In genomic region chr3:169106662-169107061, GRCh38 we compare ENCODE assay signal across 18 cellular contexts.
DNase-seq lines count a peak whose midpoint lies in the region; ATAC-seq, FAIRE-seq and TF ChIP-seq lines count a peak whose summit lies in the region.
"Had no signal": no experiment of that assay in that cellular context is flagged by ENCODE, and none has a peak within 500 bp of the region (broad histone marks: within the 10 kb centered on the region; RNA-seq: fewer than 3 reads in every experiment).

No MANE protein-coding gene starts in this region.

- H3F3A ChIP-seq in Loucy (ENCODE audit: low read depth) = no peaks in the 10 kb centered on the region

- no peak for FAIRE-seq in K562 (lab: Jason Lieb, UNC)
- FAIRE-seq in keratinocyte (lab: Jason Lieb, UNC) = no peak
- FAIRE-seq: GM12878, GM18507, H1, HTR-8/SVneo had no signal

- no peaks in the 10 kb centered on the region for H3K79me2 ChIP-seq in ACC112 (ENCODE audit: control insufficient read depth, insufficient read depth, low read length, unreplicated experiment)
- H3K79me2 ChIP-seq in Loucy (ENCODE audit: insufficient read depth, low read length) = no peaks in the 10 kb centered on the region
- no peaks in the 10 kb centered on the region for H3K79me2 ChIP-seq in K562 (ENCODE audit: control insufficient read depth, insufficient read depth, low read length)
- no peaks in the 10 kb centered on the region for H3K79me2 ChIP-seq in keratinocyte (ENCODE audit: control insufficient read depth, insufficient read depth, low read length)
- no peaks in the 10 kb centered on the region for H3K79me2 ChIP-seq in OCI-LY7 (ENCODE audit: insufficient read depth, low read depth, low read length)

- no peak overlapping the region for H3K9ac ChIP-seq in Loucy (ENCODE audit: low read depth, low read length, poor library complexity, severe bottlenecking)
- no peak overlapping the region for H3K9ac ChIP-seq in K562 (ENCODE audit: insufficient read depth in 1 of 2, low read depth in 2 of 2, low read length in 2 of 2)
- H3K9ac ChIP-seq in keratinocyte (ENCODE audit: control insufficient read depth, extremely low read depth, insufficient read depth, low read length) = no peak overlapping the region

- CTCF ChIA-PET in K562 (lab: Yijun Ruan, JAX; ENCODE audit: low intra/inter-chr PET ratio) (no interaction called here), OCI-LY7 (lab: Charles Lee; ENCODE audit: unreplicated experiment) (no interaction called here)

- H3K9me3 Mint-ChIP-seq in naive thymus-derived CD8-positive, alpha-beta T cell = peaks cover 0 to 2% (median 0%) of the 10 kb centered on the region in 9 donors
- H3K9me3 Mint-ChIP-seq: HFFc6 had no signal

- H3K4me1 ChIP-seq in ACC112 (ENCODE audit: control insufficient read depth, insufficient read depth, low read length, unreplicated experiment) (peaks cover 56% of the 10 kb centered on the region), Loucy (ENCODE audit: insufficient read depth, low read length, poor library complexity, severe bottlenecking) (peaks cover 45% of the 10 kb centered on the region), K562 (replicated peaks in 1 of 2; ENCODE audit: control insufficient read depth in 2 of 2, insufficient read depth in 2 of 2, low read length in 2 of 2) (no peaks in the 10 kb centered on the region; a peak in 2 of 5 replicates), keratinocyte (ENCODE audit: control insufficient read depth, extremely low read depth, insufficient read depth, low read length) (peaks cover 22% of the 10 kb centered on the region), OCI-LY7 (ENCODE audit: insufficient read depth, low read length, poor library complexity, severe bottlenecking) (no peaks in the 10 kb centered on the region)
- H3K4me1 ChIP-seq: BE2C had no signal

- no peak for TF ChIP-seq RAD21 in K562 (CRISPR knock-in tag; conservative IDR thresholded peaks at IDR 0.05 in 1 of 2, IDR thresholded peaks at IDR 0.05 in 1 of 2)

- DNase-seq in K562 (ENCODE audit: extremely low read depth in 1 of 4, low spot score in 3 of 4) = no peak
- DNase-seq in keratinocyte (ENCODE audit: low read depth, low spot score) = no peak
- no peak for DNase-seq in AG08396 (ENCODE audit: low spot score)
- no peak for DNase-seq in OCI-LY7 (ENCODE audit: low spot score)
- no peak for DNase-seq in naive thymus-derived CD8-positive, alpha-beta T cell
- DNase-seq: BE2C; CD4-positive, alpha-beta memory T cell; DMS79; HCEC 1CT; HFFc6 had no signal

- H3K27me3 ChIP-seq in ACC112 (ENCODE audit: insufficient read depth, low read length) (no peaks in the 10 kb centered on the region), Loucy (ENCODE audit: insufficient read depth, low read length, poor library complexity, severe bottlenecking) (no peaks in the 10 kb centered on the region), K562 (ENCODE audit: control insufficient read depth in 2 of 2, insufficient read depth in 2 of 2, low read length in 2 of 2) (no peaks in the 10 kb centered on the region), keratinocyte (ENCODE audit: control insufficient read depth, extremely low read depth, insufficient read depth, low read length) (no peaks in the 10 kb centered on the region)

- no peak overlapping the region for H3K4me3 Mint-ChIP-seq in naive thymus-derived CD8-positive, alpha-beta T cell
- H3K4me3 Mint-ChIP-seq: CD4-positive, alpha-beta memory T cell had no signal

- H2AFZ ChIP-seq in ACC112 (ENCODE audit: low read length, unreplicated experiment) (peak overlapping the region; percentile 63), Loucy (ENCODE audit: low read length) (no peak overlapping the region), K562 (ENCODE audit: low read depth, low read length) (no peak overlapping the region), keratinocyte (ENCODE audit: control insufficient read depth, low read length) (peak overlapping the region; percentile 14), OCI-LY7 (ENCODE audit: low read length) (no peak overlapping the region)

- no peaks in the 10 kb centered on the region for H3K9me3 ChIP-seq in Loucy (ENCODE audit: insufficient read depth, low read depth, low read length)
- H3K9me3 ChIP-seq in K562 (replicated peaks; ENCODE audit: control insufficient read depth, insufficient read depth, low read depth, low read length) = no peaks in the 10 kb centered on the region
- H3K9me3 ChIP-seq in keratinocyte (ENCODE audit: control insufficient read depth, low read depth, low read length) = no peaks in the 10 kb centered on the region
- H3K9me3 ChIP-seq in OCI-LY7 (ENCODE audit: low read length) = no peaks in the 10 kb centered on the region
- H3K9me3 ChIP-seq: BE2C had no signal

- H3K4me3 ChIP-seq in ACC112 (ENCODE audit: low read depth, low read length) (no peak overlapping the region), Loucy (ENCODE audit: low read length, poor library complexity, severe bottlenecking) (no peak overlapping the region), K562 (no peak overlapping the region), keratinocyte (ENCODE audit: control insufficient read depth in 2 of 3, extremely low read depth in 1 of 3, insufficient read depth in 2 of 3, low read depth in 1 of 3, low read length in 3 of 3) (no peak overlapping the region), OCI-LY7 (ENCODE audit: low read depth, low read length, poor library complexity, severe bottlenecking) (no peak overlapping the region)
- H3K4me3 ChIP-seq: GM12878 had no signal

- H3K36me3 ChIP-seq in ACC112 (ENCODE audit: insufficient read depth, low read length) = no peaks in the 10 kb centered on the region
- H3K36me3 ChIP-seq in Loucy (ENCODE audit: insufficient read depth, low read length) = no peaks in the 10 kb centered on the region
- peaks cover 17% of the 10 kb centered on the region; the same call in 2 of the 3 replicates for H3K36me3 ChIP-seq in K562 (ENCODE audit: control insufficient read depth, insufficient read depth, low read length)
- peaks cover 0 to 2% of the 10 kb centered on the region in 2 experiments for H3K36me3 ChIP-seq in keratinocyte (ENCODE audit: control insufficient read depth in 2 of 2, extremely low read depth in 1 of 2, insufficient read depth in 2 of 2, low read length in 2 of 2)
- no peaks in the 10 kb centered on the region for H3K36me3 ChIP-seq in OCI-LY7 (ENCODE audit: insufficient read depth, low read length)
- H3K36me3 ChIP-seq: BE2C had no signal

- no peak for TF ChIP-seq POLR2A in K562 (conservative IDR thresholded peaks at IDR 0.05)

- TF ChIP-seq EP300 in K562 (IDR thresholded peaks at IDR 0.05; ENCODE audit: low read length) = no peak

- intact Hi-C loops in K562 (cut with micrococcal nuclease) (no loop called here), OCI-LY7 (cut with micrococcal nuclease; ENCODE audit: unreplicated experiment) (no loop called here)

- H4K20me1 ChIP-seq in Loucy (ENCODE audit: insufficient read depth, low read length, poor library complexity, severe bottlenecking) (no peaks in the 10 kb centered on the region), K562 (replicated peaks; ENCODE audit: control insufficient read depth, insufficient read depth, low read length) (no peaks in the 10 kb centered on the region), keratinocyte (ENCODE audit: control insufficient read depth, extremely low read depth, insufficient read depth, low read length) (no peaks in the 10 kb centered on the region), OCI-LY7 (ENCODE audit: insufficient read depth, low read length) (no peaks in the 10 kb centered on the region)

- H3K36me3 Mint-ChIP-seq in naive thymus-derived CD8-positive, alpha-beta T cell = no peaks in the 10 kb centered on the region
- H3K36me3 Mint-ChIP-seq: CD4-positive, alpha-beta memory T cell had no signal

- no peaks in the 10 kb centered on the region for H3K4me1 Mint-ChIP-seq in naive thymus-derived CD8-positive, alpha-beta T cell
- H3K4me1 Mint-ChIP-seq: CD4-positive, alpha-beta memory T cell had no signal

- 93% methylated on average over 1 of the region's 1 CpG for WGBS in K562 (ENCODE audit: insufficient coverage, low coverage, missing lambda C conversion rate)

- TF ChIP-seq CTCF in Loucy (conservative IDR thresholded peaks at IDR 0.05; ENCODE audit: low read length) (no peak), K562 (IDR thresholded peaks at IDR 0.05 in 2 of 3, conservative IDR thresholded peaks at IDR 0.05 in 1 of 3; ENCODE audit: insufficient read depth in 2 of 3, low read depth in 1 of 3, low read length in 3 of 3) (no peak), keratinocyte (optimal IDR thresholded peaks at IDR 0.05 in 1 of 3, IDR thresholded peaks at IDR 0.05 in 1 of 3, conservative IDR thresholded peaks at IDR 0.05 in 1 of 3; ENCODE audit: extremely low read depth in 1 of 3, insufficient read depth in 2 of 3, low read length in 3 of 3) (no peak), OCI-LY7 (conservative IDR thresholded peaks at IDR 0.05; ENCODE audit: low read length) (no peak)

- peak overlapping the region; percentile 15 for H3K4me2 ChIP-seq in Loucy (ENCODE audit: low read depth, low read length, poor library complexity, severe bottlenecking)
- H3K4me2 ChIP-seq in K562 (ENCODE audit: insufficient read depth, low read length) = no peak overlapping the region
- H3K4me2 ChIP-seq in keratinocyte (ENCODE audit: control insufficient read depth, extremely low read depth, insufficient read depth, low read depth, low read length) = peak overlapping the region; percentile 84
- H3K4me2 ChIP-seq in OCI-LY7 (ENCODE audit: low read length) = no peak overlapping the region

- in situ Hi-C loops in K562 (cut with MboI) = no loop called here

- POLR2A ChIA-PET in K562 (lab: Yijun Ruan, JAX) (no interaction called here), OCI-LY7 (lab: Charles Lee) (no interaction called here)
- POLR2A ChIA-PET in naive thymus-derived CD8-positive, alpha-beta T cell (lab: Charles Lee) = no interaction called here

- peaks cover 0 to 9% (median 2%) of the 10 kb centered on the region in 5 donors for H3K27me3 Mint-ChIP-seq in naive thymus-derived CD8-positive, alpha-beta T cell
- H3K27me3 Mint-ChIP-seq: CD4-positive, alpha-beta memory T cell had no signal

- no peak overlapping the region for H3K27ac Mint-ChIP-seq in naive thymus-derived CD8-positive, alpha-beta T cell
- H3K27ac Mint-ChIP-seq: CD4-positive, alpha-beta memory T cell had no signal

- no peak for ATAC-seq in K562
- ATAC-seq in naive thymus-derived CD8-positive, alpha-beta T cell = no peak
- no peak for ATAC-seq in GM21390 (IDR thresholded peaks at IDR 0.05; ENCODE audit: unreplicated experiment)
- ATAC-seq: GM12878 had no signal

- H3K9me2 ChIP-seq in Loucy (replicated peaks; ENCODE audit: low read depth, low read length) (no peaks in the 10 kb centered on the region), OCI-LY7 (ENCODE audit: insufficient read depth, low read length) (no peaks in the 10 kb centered on the region)

- dilution Hi-C loops in keratinocyte (cut with MboI; ENCODE audit: extremely low pct_ligation_motif_present, low sequenced_read_pairs) = no loop called here

- no peak overlapping the region for H3K27ac ChIP-seq in ACC112 (ENCODE audit: low read depth, low read length)
- no peak overlapping the region for H3K27ac ChIP-seq in K562 (ENCODE audit: extremely low read depth, low read depth, low read length)
- peak overlapping the region; percentile 29 for H3K27ac ChIP-seq in keratinocyte (ENCODE audit: control insufficient read depth, insufficient read depth, low read length)
- H3K27ac ChIP-seq in OCI-LY7 (ENCODE audit: low read depth, low read length, poor library complexity, severe bottlenecking) = no peak overlapping the region
- H3K27ac ChIP-seq: C4-2B had no signal

- H3K9me1 ChIP-seq in K562 (ENCODE audit: control insufficient read depth, insufficient read depth, low read length) = no peaks in the 10 kb centered on the region
- H3K9me1 ChIP-seq in keratinocyte (ENCODE audit: control insufficient read depth, extremely low read depth, insufficient read depth, low read length) = no peaks in the 10 kb centered on the region

- BruUV-seq in K562 (replicated peaks; lab: Mats Ljungman, UMichigan) (no TSS peak), OCI-LY7 (replicated peaks; lab: Mats Ljungman, UMichigan) (no TSS peak)

Comparison
In these comparisons a context has a peak if more than half of its experiments do, and no peak if none do; other contexts are left out.
1. H2AFZ ChIP-seq: peak in ACC112 (single experiment) and keratinocyte (single experiment); none in Loucy (single experiment), K562 (single experiment) and OCI-LY7 (single experiment).
2. H3K4me2 ChIP-seq: peak in Loucy (single experiment) and keratinocyte (single experiment); none in K562 (single experiment) and OCI-LY7 (single experiment).